In the genomic region with DNA sequence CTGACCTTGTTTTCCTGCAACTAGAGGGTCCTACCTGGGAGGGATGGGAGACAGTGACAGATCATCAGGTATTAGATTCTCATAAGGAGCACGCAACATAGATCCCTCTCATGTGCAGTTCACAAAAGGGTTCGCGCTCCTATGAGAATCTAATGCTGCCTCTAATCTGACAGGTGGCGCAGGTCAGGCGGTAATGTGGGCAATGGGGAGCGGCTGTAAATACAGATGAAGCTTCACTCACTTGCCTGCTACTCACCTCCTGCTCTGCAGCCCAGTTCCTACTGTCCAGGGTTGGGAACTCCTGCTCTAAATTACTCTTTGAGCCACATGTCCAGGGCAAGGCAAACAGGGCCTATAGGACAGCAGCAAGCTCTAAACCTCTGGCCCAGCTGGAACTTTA, we compare ENCODE assay signal across 24 cellular contexts. TPM values are rescaled to one million over a fixed set of nuclear protein-coding genes. Genes with fewer than 3 reads are reported as not detected.
"Had no signal": no experiment of that assay in that cellular context is flagged by ENCODE, and none has a peak within 500 bp of the region (broad histone marks: within the 10 kb centered on the region; RNA-seq: fewer than 3 reads in every experiment).

No MANE protein-coding gene starts in this region.

- H3K27me3 Mint-ChIP-seq: dendritic cell treated with granulocyte-macrophage colony-stimulating factor and Interleukin-4, amounts not matched to agents 40 ng/mL and 50 ng/mL, for 4 days; effector memory CD8-positive, alpha-beta T cell had no signal

- H3K4me1 Mint-ChIP-seq: endodermal cell had no signal

- H3K4me3 ChIP-seq: colonic mucosa, coronary artery, dorsolateral prefrontal cortex, esophagus muscularis mucosa, esophagus squamous epithelium, gastrocnemius medialis, gastroesophageal sphincter, heart left ventricle, heart right ventricle had no signal

- H3K36me3 ChIP-seq: colonic mucosa, esophagus muscularis mucosa, esophagus squamous epithelium, gastrocnemius medialis, gastroesophageal sphincter, heart left ventricle, heart right ventricle had no signal

- H3K9me3 ChIP-seq: colonic mucosa, esophagus muscularis mucosa, esophagus squamous epithelium, gastrocnemius medialis, gastroesophageal sphincter, heart left ventricle, heart right ventricle had no signal

- H3K9me3 Mint-ChIP-seq: dendritic cell treated with granulocyte-macrophage colony-stimulating factor and Interleukin-4, amounts not matched to agents 40 ng/mL and 50 ng/mL, for 4 days; effector memory CD8-positive, alpha-beta T cell; endodermal cell had no signal

- H3K27ac Mint-ChIP-seq: dendritic cell treated with granulocyte-macrophage colony-stimulating factor and Interleukin-4, amounts not matched to agents 40 ng/mL and 50 ng/mL, for 4 days; effector memory CD8-positive, alpha-beta T cell; endodermal cell had no signal

- H3K4me3 Mint-ChIP-seq: dendritic cell treated with granulocyte-macrophage colony-stimulating factor and Interleukin-4, amounts not matched to agents 40 ng/mL and 50 ng/mL, for 4 days; effector memory CD8-positive, alpha-beta T cell; endodermal cell had no signal

- H3K4me1 ChIP-seq: colonic mucosa, esophagus muscularis mucosa, esophagus squamous epithelium, foreskin keratinocyte, gastrocnemius medialis, gastroesophageal sphincter, heart left ventricle, heart right ventricle had no signal

- H3K27ac ChIP-seq: colonic mucosa, coronary artery, epithelial cell of prostate, esophagus muscularis mucosa, esophagus squamous epithelium, foreskin keratinocyte, gastrocnemius medialis, gastroesophageal sphincter, heart left ventricle, heart right ventricle had no signal

- DNase-seq: colonic mucosa; cortex of kidney; dermis blood vessel endothelial cell; dorsolateral prefrontal cortex; effector CD4-positive, alpha-beta T cell; effector CD8-positive, alpha-beta T cell; effector memory CD4-positive, alpha-beta T cell; effector memory CD8-positive, alpha-beta T cell; endodermal cell; erythroblast; esophagus squamous epithelium; foreskin fibroblast; foreskin keratinocyte; foreskin melanocyte; gastrocnemius medialis; glutamatergic neuron; head of caudate nucleus; heart left ventricle; heart right ventricle had no signal

RNA-seq across cellular contexts. Expression of a gene that starts 46.2 kb away (rescaled TPM):
- total RNA-seq: foreskin keratinocyte had no signal
